Comparison of ENCODE assay signal across 12 cellular contexts in genomic region chr12:57046947-57047890, GRCh38. TPM values are rescaled to one million over a fixed set of nuclear protein-coding genes. Genes with fewer than 3 reads are reported as not detected.
DNase-seq lines count a peak whose midpoint lies in the region; TF ChIP-seq lines count a peak whose summit lies in the region.
"Had no signal": no experiment of that assay in that cellular context is flagged by ENCODE, and none has a peak within 500 bp of the region (broad histone marks: within the 10 kb centered on the region; RNA-seq: fewer than 3 reads in every experiment).

No MANE protein-coding gene starts in this region.

- DNase-seq in activated CD4-positive, alpha-beta T cell treated with anti-CD3 and anti-CD28 coated beads for 48 hours = peak; percentile 69
- DNase-seq in activated CD4-positive, alpha-beta T cell treated with anti-CD3 and anti-CD28 coated beads for 4 hours = no peak
- peak; percentile 37 to 62 for DNase-seq in stimulated activated CD8-positive, alpha-beta memory T cell treated with anti-CD3 and anti-CD28 coated beads, Interleukin-7, amount 100 ng/mL, for 48 hours (ENCODE audit: extremely low read depth in 1 of 2, low read depth in 1 of 2)
- DNase-seq in glomerular visceral epithelial cell (ENCODE audit: extremely low spot score) (no peak), uterus (no peak), SK-N-DZ (ENCODE audit: low spot score) (no peak)
- DNase-seq: NCI-H146 had no signal

- H3K27me3 Mint-ChIP-seq in T-helper 1 cell treated with Interleukin-12 subunit alpha and Interleukin-12 subunit beta and Interleukin-4 antibody, amounts not matched to agents 30 μg/mL and 1 μg/mL, for 36 hours (ENCODE audit: low read depth) = peaks cover 4% of the 10 kb centered on the region
- peaks cover 7% of the 10 kb centered on the region for H3K27me3 Mint-ChIP-seq in dendritic cell treated with granulocyte-macrophage colony-stimulating factor and Interleukin-4, amounts not matched to agents 40 ng/mL and 50 ng/mL, for 4 days

- H3K36me3 Mint-ChIP-seq in T-helper 1 cell treated with Interleukin-12 subunit alpha and Interleukin-12 subunit beta and Interleukin-4 antibody, amounts not matched to agents 30 μg/mL and 1 μg/mL, for 36 hours (ENCODE audit: low read depth) = peaks cover 2% of the 10 kb centered on the region
- H3K36me3 Mint-ChIP-seq in dendritic cell treated with granulocyte-macrophage colony-stimulating factor and Interleukin-4, amounts not matched to agents 40 ng/mL and 50 ng/mL, for 4 days (ENCODE audit: low read depth) = no peaks in the 10 kb centered on the region

- H3K4me3 ChIP-seq in uterus = no peak overlapping the region
- H3K4me3 ChIP-seq: SK-N-MC had no signal

- no peaks in the 10 kb centered on the region for H3K9me3 ChIP-seq in uterus

- H3K4me1 ChIP-seq in uterus = no peaks in the 10 kb centered on the region

- H3K36me3 ChIP-seq in uterus = no peaks in the 10 kb centered on the region

- TF ChIP-seq CTCF in uterus (IDR thresholded peaks at IDR 0.05) = no peak

- H3K9me3 Mint-ChIP-seq in T-helper 1 cell treated with Interleukin-12 subunit alpha and Interleukin-12 subunit beta and Interleukin-4 antibody, amounts not matched to agents 30 μg/mL and 1 μg/mL, for 36 hours = no peaks in the 10 kb centered on the region
- H3K9me3 Mint-ChIP-seq in dendritic cell treated with granulocyte-macrophage colony-stimulating factor and Interleukin-4, amounts not matched to agents 40 ng/mL and 50 ng/mL, for 4 days = no peaks in the 10 kb centered on the region

- intact Hi-C loops in dendritic cell treated with granulocyte-macrophage colony-stimulating factor and Interleukin-4, amounts not matched to agents 40 ng/mL and 50 ng/mL, for 4 days (cut with micrococcal nuclease) = loop anchor here (5.0 kb wide), 1 partner anchor 40 kb away; the partner anchor contains the start of gene ZBTB39
- intact Hi-C loops in uterus (cut with DNase I; ENCODE audit: low total_unique reads) = no loop called here

- H3K27me3 ChIP-seq in uterus = no peaks in the 10 kb centered on the region

- H3K27ac Mint-ChIP-seq in T-helper 1 cell treated with Interleukin-12 subunit alpha and Interleukin-12 subunit beta and Interleukin-4 antibody, amounts not matched to agents 30 μg/mL and 1 μg/mL, for 36 hours = peak overlapping the region; percentile 80
- H3K27ac Mint-ChIP-seq in dendritic cell treated with granulocyte-macrophage colony-stimulating factor and Interleukin-4, amounts not matched to agents 40 ng/mL and 50 ng/mL, for 4 days = peak overlapping the region; percentile 84

- no peak for TF ChIP-seq POLR2A in uterus (IDR thresholded peaks at IDR 0.05)

- H3K27ac ChIP-seq in uterus = no peak overlapping the region
- H3K27ac ChIP-seq: SK-N-MC had no signal

- H3K4me3 Mint-ChIP-seq in T-helper 1 cell treated with Interleukin-12 subunit alpha and Interleukin-12 subunit beta and Interleukin-4 antibody, amounts not matched to agents 30 μg/mL and 1 μg/mL, for 36 hours = peak overlapping the region; percentile 52
- H3K4me3 Mint-ChIP-seq in dendritic cell treated with granulocyte-macrophage colony-stimulating factor and Interleukin-4, amounts not matched to agents 40 ng/mL and 50 ng/mL, for 4 days = peak overlapping the region; percentile 44

- H3K4me1 Mint-ChIP-seq in T-helper 1 cell treated with Interleukin-12 subunit alpha and Interleukin-12 subunit beta and Interleukin-4 antibody, amounts not matched to agents 30 μg/mL and 1 μg/mL, for 36 hours (ENCODE audit: low read depth) = peaks cover 18% of the 10 kb centered on the region
- peaks cover 67% of the 10 kb centered on the region for H3K4me1 Mint-ChIP-seq in dendritic cell treated with granulocyte-macrophage colony-stimulating factor and Interleukin-4, amounts not matched to agents 40 ng/mL and 50 ng/mL, for 4 days (ENCODE audit: low read depth)

RNA-seq across cellular contexts. Expression of gene MYO1A, which starts 2.7 kb away (rescaled TPM):
- total RNA-seq in uterus = 1 to 10 TPM in 1 of 4 donors, under 1 TPM in 1, not detected in 2; 0.59 to 1.3 TPM
- not detected in 2 replicates for polyA plus RNA-seq in SK-N-DZ (2014; cell fraction: cytosol; rRNA removed)
- 0.22 TPM in 1 of 2 replicates, not detected in the other for polyA plus RNA-seq in SK-N-DZ (2014; cell fraction: nucleus; rRNA removed)

RNA-seq across cellular contexts. Expression of gene TAC3, which starts 30.9 kb away (rescaled TPM):
- total RNA-seq in uterus = not detected
- 22.2 and 24.3 TPM in 2 replicates for polyA plus RNA-seq in SK-N-DZ (2014; cell fraction: cytosol; rRNA removed)
- polyA plus RNA-seq in SK-N-DZ (2014; cell fraction: nucleus; rRNA removed) = 7.5 and 10.3 TPM in 2 replicates
- total RNA-seq: omental fat pad, subcutaneous adipose tissue had no signal

RNA-seq across cellular contexts. Expression of gene NEMP1, which starts 31.4 kb away (rescaled TPM):
- 10 to 100 TPM in 2 of 4 donors, 1 to 10 TPM in 2; 1.5 to 18.0 (median 9.9) TPM for total RNA-seq in uterus
- polyA plus RNA-seq in SK-N-DZ (2014; cell fraction: cytosol; rRNA removed) = 48.5 and 61.1 TPM in 2 replicates
- 58.2 and 72.1 TPM in 2 replicates for polyA plus RNA-seq in SK-N-DZ (2014; cell fraction: nucleus; rRNA removed)

RNA-seq across cellular contexts. Expression of gene ZBTB39, which starts 40.9 kb away (rescaled TPM):
- 10 to 100 TPM in 2 of 4 donors, 1 to 10 TPM in 2; 7.6 to 13.0 (median 10.9) TPM for total RNA-seq in uterus
- 13.9 and 19.2 TPM in 2 replicates for polyA plus RNA-seq in SK-N-DZ (2014; cell fraction: cytosol; rRNA removed)
- polyA plus RNA-seq in SK-N-DZ (2014; cell fraction: nucleus; rRNA removed) = 11.6 and 15.3 TPM in 2 replicates

RNA-seq across cellular contexts. Expression of gene NAB2, which starts 41.7 kb away (rescaled TPM):
- 10 to 100 TPM in 3 of 4 donors, 1 to 10 TPM in 1; 9.1 to 85.8 (median 33.9) TPM for total RNA-seq in uterus
- polyA plus RNA-seq in SK-N-DZ (2014; cell fraction: cytosol; rRNA removed) = 24.6 and 39.9 TPM in 2 replicates
- polyA plus RNA-seq in SK-N-DZ (2014; cell fraction: nucleus; rRNA removed) = 33.8 and 35.6 TPM in 2 replicates

Comparison
In these comparisons a context has a peak if more than half of its experiments do, and no peak if none do; other contexts are left out.
1. DNase-seq: peak in activated CD4-positive, alpha-beta T cell treated with anti-CD3 and anti-CD28 coated beads for 48 hours (single experiment) and stimulated activated CD8-positive, alpha-beta memory T cell treated with anti-CD3 and anti-CD28 coated beads, Interleukin-7, amount 100 ng/mL, for 48 hours (2 of 2); none in activated CD4-positive, alpha-beta T cell treated with anti-CD3 and anti-CD28 coated beads for 4 hours (0 of 2), glomerular visceral epithelial cell (single experiment), uterus (0 of 2) and SK-N-DZ (single experiment).